Comparison of ENCODE assay signal across 1 cellular context in genomic region chr20:50292324-50293243, GRCh38.
TF ChIP-seq lines count a peak whose summit lies in the region.

No MANE protein-coding gene starts in this region.

TF ChIP-seq in Ishikawa, 13 proteins besides CTCF, POLR2A, EP300 and RAD21 (continued from another document):
- TF ChIP-seq USF1 (IDR thresholded peaks at IDR 0.05), result peak; percentile 74
